11 cellular contexts compared by ENCODE assay signal in the genomic region with DNA sequence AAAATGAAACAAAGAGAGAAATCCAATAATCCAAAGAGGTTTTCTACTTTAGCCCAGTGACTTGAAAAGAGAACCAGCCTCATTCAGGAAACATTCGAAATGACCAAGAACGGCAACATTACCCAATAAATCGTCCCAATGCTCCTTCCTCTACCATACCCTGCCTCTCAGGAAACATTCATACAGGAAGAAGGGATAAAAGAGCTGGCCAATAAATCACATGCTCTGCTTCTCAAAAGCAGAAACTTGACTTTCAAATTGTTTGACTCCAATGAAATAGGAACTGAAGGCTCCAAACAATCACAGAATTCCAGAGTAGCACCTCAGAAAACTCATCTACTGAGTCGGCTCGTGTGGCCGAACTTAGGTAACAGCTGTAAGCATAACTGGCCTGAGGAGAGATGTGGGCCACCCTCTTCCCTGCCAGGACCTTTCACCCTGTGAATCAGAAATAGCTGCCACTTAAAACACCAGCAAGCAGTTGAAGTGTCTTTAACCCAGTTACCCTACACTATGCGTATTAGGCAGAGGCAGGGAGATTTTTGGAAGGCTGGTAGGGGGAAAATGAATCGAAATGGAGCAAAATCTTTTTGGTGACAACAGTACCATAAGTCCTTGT. TPM values are rescaled to one million over a fixed set of nuclear protein-coding genes. Genes with fewer than 3 reads are reported as not detected.
A peak's percentile ranks its signal among the peaks of the same experiment; 100 is the strongest.
DNase-seq lines count a peak whose midpoint lies in the region; TF ChIP-seq lines count a peak whose summit lies in the region.
"Had no signal": no experiment of that assay in that cellular context is flagged by ENCODE, and none has a peak within 500 bp of the region (broad histone marks: within the 10 kb centered on the region; RNA-seq: fewer than 3 reads in every experiment).

No MANE protein-coding gene starts in this region.

- CTCF ChIA-PET in A673 (lab: Charles Lee): no interaction called here

- no TSS peak for BruUV-seq in A673 (replicated peaks; lab: Mats Ljungman, UMichigan)

- H3K36me3 ChIP-seq in A673 (ENCODE audit: insufficient read depth, low read length, poor library complexity, severe bottlenecking): no peaks in the 10 kb centered on the region
- H3K36me3 ChIP-seq in mucosa of rectum (ENCODE audit: control insufficient read depth in 2 of 2, insufficient read depth in 2 of 2, low read length in 2 of 2): no peaks in the 10 kb centered on the region

- POLR2A ChIA-PET in A673 (lab: Charles Lee; ENCODE audit: low non-redundant PET): interaction anchor here (0.6 kb wide), 1 partner anchor 14 kb away, joined by 3 read pairs; the partner anchor contains the start of gene ARL15

- H3K4me3 ChIP-seq in A673 (ENCODE audit: low read depth, low read length, poor library complexity, severe bottlenecking): no peak overlapping the region
- peak overlapping the region; percentile 1 to 53 for H3K4me3 ChIP-seq in mucosa of rectum (ENCODE audit: low read length in 2 of 2)

- no peak for TF ChIP-seq CTCF in A673 (conservative IDR thresholded peaks at IDR 0.05; ENCODE audit: low read depth, low read length)

- DNase-seq in A673 (ENCODE audit: low spot score): peak; percentile 36
- DNase-seq in NCI-H69 (lab: John Stamatoyannopoulos, UW): peak; percentile 53
- peak; percentile 28 for DNase-seq in glomerular visceral epithelial cell (ENCODE audit: extremely low spot score)
- DNase-seq in SIG-M5 treated with dmso at 0.1 percent for 504 hours (lab: John Stamatoyannopoulos, UW; ENCODE audit: unreplicated experiment): no peak
- DNase-seq in NAMALWA (ENCODE audit: low spot score): no peak
- DNase-seq in NCI-H524 treated with DMSO at 0.1 percent for 48 hours (lab: John Stamatoyannopoulos, UW): no peak
- no peak for DNase-seq in ureter (ENCODE audit: low spot score)
- DNase-seq: activated CD8-positive, alpha-beta memory T cell treated with anti-CD3 and anti-CD28 coated beads for 24 hours; activated naive CD4-positive, alpha-beta T cell; NCI-H1694 had no signal

- intact Hi-C loops in A673 (cut with micrococcal nuclease; ENCODE audit: unreplicated experiment): no loop called here

- H3K9ac ChIP-seq in mucosa of rectum (ENCODE audit: low read depth in 1 of 2, low read length in 2 of 2): peak overlapping the region in 1 of 2 donors; percentile 13

- H3K27ac ChIP-seq in A673 (ENCODE audit: low read depth, low read length, poor library complexity, severe bottlenecking) (peak overlapping the region; percentile 39), mucosa of rectum (ENCODE audit: low read depth in 2 of 2, low read length in 2 of 2) (peak overlapping the region; percentile 18 to 50)

- H3K9me3 ChIP-seq in A673 (ENCODE audit: low read depth, low read length, poor library complexity, severe bottlenecking) (no peaks in the 10 kb centered on the region), mucosa of rectum (ENCODE audit: control insufficient read depth in 2 of 2, low read length in 2 of 2) (no peaks in the 10 kb centered on the region)

- H3K4me1 ChIP-seq in A673 (ENCODE audit: insufficient read depth, low read length, poor library complexity, severe bottlenecking) (peaks cover 31% of the 10 kb centered on the region), mucosa of rectum (ENCODE audit: control insufficient read depth in 2 of 2, insufficient read depth in 2 of 2, low read length in 2 of 2) (peaks cover 17 to 29% of the 10 kb centered on the region in 2 donors)

- H3K27me3 ChIP-seq in A673 (replicated peaks; ENCODE audit: insufficient read depth, low read depth, low read length, poor library complexity) (no peaks in the 10 kb centered on the region), mucosa of rectum (ENCODE audit: control insufficient read depth in 2 of 2, insufficient read depth in 2 of 2, low read length in 2 of 2) (no peaks in the 10 kb centered on the region)

RNA-seq across cellular contexts. Expression of gene ARL15, which starts 14.6 kb away (rescaled TPM):
- total RNA-seq in A673 (2021): 17.2 and 18.3 TPM in 2 replicates
- 48.0 TPM for total RNA-seq in ureter

Comparison
In these comparisons a context has a peak if more than half of its experiments do, and no peak if none do; other contexts are left out.
1. DNase-seq: peak in A673 (single experiment), NCI-H69 (single experiment) and glomerular visceral epithelial cell (single experiment); none in SIG-M5 treated with dmso at 0.1 percent for 504 hours (single experiment), NAMALWA (single experiment), NCI-H524 treated with DMSO at 0.1 percent for 48 hours (single experiment) and ureter (single experiment).